ENCODE assay signal across 8 cellular contexts in genomic region chr10:16436367-16436757, GRCh38.
DNase-seq lines count a peak whose midpoint lies in the region; ATAC-seq and TF ChIP-seq lines count a peak whose summit lies in the region.

No MANE protein-coding gene starts in this region.

- peaks cover 41% of the 10 kb centered on the region for H3K79me2 ChIP-seq in DND-41 (ENCODE audit: insufficient read depth, low read length)

- peak overlapping the region; percentile 88 for H3K27ac Mint-ChIP-seq in activated naive CD4-positive, alpha-beta T cell treated with anti-CD3 and anti-CD28 coated beads, Interleukin-2, amount 50 U/mL, for 24 hours
- peak overlapping the region; percentile 98 for H3K27ac Mint-ChIP-seq in stimulated activated naive B cell treated with anti-CD40 and anti-IgM and Interleukin-4, amounts not matched to agents 10 μg/mL and 1 μg/mL and 100 μg/mL, for 72 hours

- peaks cover 4% of the 10 kb centered on the region; the same call in 1 of the 2 replicates for H4K20me1 ChIP-seq in DND-41 (ENCODE audit: insufficient read depth, low read length)

- peak overlapping the region; percentile 56; the same call in 1 of the 2 replicates for H3K27ac ChIP-seq in DND-41 (ENCODE audit: low read length)
- H3K27ac ChIP-seq in HUES48 (ENCODE audit: low read depth, low read length) = no peak overlapping the region
- H3K27ac ChIP-seq in iPS-18a (ENCODE audit: low read length) = no peak overlapping the region

- no peaks in the 10 kb centered on the region for H3K27me3 Mint-ChIP-seq in activated naive CD4-positive, alpha-beta T cell treated with anti-CD3 and anti-CD28 coated beads, Interleukin-2, amount 50 U/mL, for 24 hours
- H3K27me3 Mint-ChIP-seq in stimulated activated naive B cell treated with anti-CD40 and anti-IgM and Interleukin-4, amounts not matched to agents 10 μg/mL and 1 μg/mL and 100 μg/mL, for 72 hours = peaks cover 0 to 5% of the 10 kb centered on the region in 2 donors

- H3K9me3 Mint-ChIP-seq in activated naive CD4-positive, alpha-beta T cell treated with anti-CD3 and anti-CD28 coated beads, Interleukin-2, amount 50 U/mL, for 24 hours = no peaks in the 10 kb centered on the region
- H3K9me3 Mint-ChIP-seq in stimulated activated naive B cell treated with anti-CD40 and anti-IgM and Interleukin-4, amounts not matched to agents 10 μg/mL and 1 μg/mL and 100 μg/mL, for 72 hours = no peaks in the 10 kb centered on the region

- peaks cover 17% of the 10 kb centered on the region for H3K36me3 Mint-ChIP-seq in activated naive CD4-positive, alpha-beta T cell treated with anti-CD3 and anti-CD28 coated beads, Interleukin-2, amount 50 U/mL, for 24 hours
- peaks cover 8 to 19% of the 10 kb centered on the region in 2 donors for H3K36me3 Mint-ChIP-seq in stimulated activated naive B cell treated with anti-CD40 and anti-IgM and Interleukin-4, amounts not matched to agents 10 μg/mL and 1 μg/mL and 100 μg/mL, for 72 hours

- peak overlapping the region; percentile 84 for H3K9ac ChIP-seq in DND-41 (ENCODE audit: low read depth, low read length)
- peak overlapping the region; percentile 11; the same call in 1 of the 2 replicates for H3K9ac ChIP-seq in HUES48 (ENCODE audit: low read depth, low read length)
- H3K9ac ChIP-seq in iPS-18a (ENCODE audit: low read length) = peak overlapping the region; percentile 54

- no peaks in the 10 kb centered on the region for H3K9me3 ChIP-seq in DND-41 (ENCODE audit: insufficient read depth, low read length, severe bottlenecking)
- no peaks in the 10 kb centered on the region for H3K9me3 ChIP-seq in HUES48 (ENCODE audit: control insufficient read depth, insufficient read depth, low read length)
- no peaks in the 10 kb centered on the region for H3K9me3 ChIP-seq in iPS-18a (ENCODE audit: control insufficient read depth, low read depth, low read length)

- H3K4me3 Mint-ChIP-seq in activated naive CD4-positive, alpha-beta T cell treated with anti-CD3 and anti-CD28 coated beads, Interleukin-2, amount 50 U/mL, for 24 hours = peak overlapping the region; percentile 95
- peak overlapping the region; percentile 90 to 94 for H3K4me3 Mint-ChIP-seq in stimulated activated naive B cell treated with anti-CD40 and anti-IgM and Interleukin-4, amounts not matched to agents 10 μg/mL and 1 μg/mL and 100 μg/mL, for 72 hours

- ATAC-seq in DND-41 (ENCODE audit: insufficient read depth, low read depth) (peak; percentile 18), GM21423 (IDR thresholded peaks at IDR 0.05; ENCODE audit: unreplicated experiment) (peak; percentile 9)
- ATAC-seq in stimulated activated naive B cell treated with anti-CD40 and anti-IgM and Interleukin-4, amounts not matched to agents 10 μg/mL and 1 μg/mL and 100 μg/mL, for 72 hours (replicated peaks) = peak; percentile 2 to 8

- H3K4me3 ChIP-seq in DND-41 (ENCODE audit: low read depth in 1 of 2, low read length in 2 of 2) (peak overlapping the region; percentile 49 to 75; a peak in 3 of 4 replicates), HUES48 (ENCODE audit: low read depth, low read length) (peak overlapping the region; percentile 59), iPS-18a (ENCODE audit: low read length) (peak overlapping the region; percentile 68)

- peak overlapping the region; percentile 92 for H2AFZ ChIP-seq in DND-41 (ENCODE audit: low read depth, low read length)

- H3K4me1 Mint-ChIP-seq in activated naive CD4-positive, alpha-beta T cell treated with anti-CD3 and anti-CD28 coated beads, Interleukin-2, amount 50 U/mL, for 24 hours = peaks cover 44% of the 10 kb centered on the region
- H3K4me1 Mint-ChIP-seq in stimulated activated naive B cell treated with anti-CD40 and anti-IgM and Interleukin-4, amounts not matched to agents 10 μg/mL and 1 μg/mL and 100 μg/mL, for 72 hours = peaks cover 20 to 25% of the 10 kb centered on the region in 2 donors

- peaks cover 50% of the 10 kb centered on the region for H3K4me1 ChIP-seq in DND-41 (ENCODE audit: insufficient read depth, low read length)
- peaks cover 4% of the 10 kb centered on the region; the same call in 1 of the 2 replicates for H3K4me1 ChIP-seq in HUES48 (ENCODE audit: control insufficient read depth, insufficient read depth, low read length)
- peaks cover 10% of the 10 kb centered on the region for H3K4me1 ChIP-seq in iPS-18a (ENCODE audit: control insufficient read depth, low read depth, low read length)

- no peaks in the 10 kb centered on the region for H3K27me3 ChIP-seq in DND-41 (ENCODE audit: insufficient read depth, low read length, poor library complexity)
- H3K27me3 ChIP-seq in HUES48 (ENCODE audit: control insufficient read depth, insufficient read depth, low read length) = peaks cover 4% of the 10 kb centered on the region; the same call in 1 of the 2 replicates
- H3K27me3 ChIP-seq in iPS-18a (ENCODE audit: control insufficient read depth, insufficient read depth, low read length) = peaks cover 9% of the 10 kb centered on the region

- no peak for TF ChIP-seq CTCF in DND-41 (IDR thresholded peaks at IDR 0.05; ENCODE audit: borderline replicate concordance, extremely low read depth, low read length, poor library complexity, severe bottlenecking)

- peaks cover 19% of the 10 kb centered on the region for H3K36me3 ChIP-seq in DND-41 (ENCODE audit: insufficient read depth, low read length)
- H3K36me3 ChIP-seq in HUES48 (ENCODE audit: control insufficient read depth, insufficient read depth, low read length) = no peaks in the 10 kb centered on the region
- no peaks in the 10 kb centered on the region for H3K36me3 ChIP-seq in iPS-18a (ENCODE audit: control insufficient read depth, low read depth, low read length)

- DNase-seq in DND-41 (no peak), SHP77 (lab: John Stamatoyannopoulos, UW) (no peak), hypothalamus (lab: John Stamatoyannopoulos, UW) (no peak)
- DNase-seq in stimulated activated naive B cell treated with anti-CD40 and anti-IgM and Interleukin-4, amounts not matched to agents 10 μg/mL and 1 μg/mL and 100 μg/mL, for 72 hours = no peak

- H3K4me2 ChIP-seq in DND-41 (ENCODE audit: insufficient read depth, low read length) = peak overlapping the region; percentile 91

Comparison
In these comparisons a context has a peak if more than half of its experiments do, and no peak if none do; other contexts are left out.
1. H3K9ac ChIP-seq: peak in every context shown above with its lines; median percentile 84 in DND-41; 54 in iPS-18a; 11 in HUES48.